Comparison of ENCODE assay signal across 11 cellular contexts in genomic region chr4:129926936-129927335, GRCh38.
DNase-seq lines count a peak whose midpoint lies in the region; ATAC-seq and TF ChIP-seq lines count a peak whose summit lies in the region.
"Had no signal": no experiment of that assay in that cellular context is flagged by ENCODE, and none has a peak within 500 bp of the region (broad histone marks: within the 10 kb centered on the region; RNA-seq: fewer than 3 reads in every experiment).

No MANE protein-coding gene starts in this region.

- CTCF ChIA-PET in T-cell (lab: Charles Lee) = no interaction called here

- H3K27ac Mint-ChIP-seq in neural crest cell (ENCODE audit: unreplicated experiment) (no peak overlapping the region), nephron progenitor cell (no peak overlapping the region), T-cell (no peak overlapping the region)

- TF ChIP-seq POLR2A in NB4 (IDR thresholded peaks at IDR 0.05; ENCODE audit: extremely low read depth, insufficient read length) = no peak

- no peak for ATAC-seq in T-cell (replicated peaks in 1 of 4)

- no peak overlapping the region for H3K4me3 ChIP-seq in NB4 (ENCODE audit: low read depth, low read length)

- TF ChIP-seq CTCF in NB4 (IDR thresholded peaks at IDR 0.05; ENCODE audit: low read depth, low read length) = peak; percentile 11
- peak; percentile 42 for TF ChIP-seq CTCF in VCaP (conservative IDR thresholded peaks at IDR 0.05)
- peak; percentile 55 for TF ChIP-seq CTCF in neural crest cell (conservative IDR thresholded peaks at IDR 0.05)
- TF ChIP-seq CTCF in nephron progenitor cell (IDR thresholded peaks at IDR 0.05) = no peak

- no peak overlapping the region for H3K27ac ChIP-seq in VCaP

- POLR2A ChIA-PET in T-cell (lab: Charles Lee) = interaction anchor here in 1 of 2 donors (0.5 kb wide), 1 partner anchor 62 kb away, joined by 3 read pairs; no protein-coding TSS in a partner anchor

- H3K9me3 Mint-ChIP-seq in neural crest cell (no peaks in the 10 kb centered on the region), nephron progenitor cell (no peaks in the 10 kb centered on the region), T-cell (peaks cover 0 to 3% (median 3%) of the 10 kb centered on the region in 3 donors)

- H3K27me3 Mint-ChIP-seq in neural crest cell (ENCODE audit: low read depth) = no peaks in the 10 kb centered on the region
- no peaks in the 10 kb centered on the region for H3K27me3 Mint-ChIP-seq in nephron progenitor cell (ENCODE audit: low read depth, poor library complexity)
- no peaks in the 10 kb centered on the region for H3K27me3 Mint-ChIP-seq in T-cell

- H3K4me1 Mint-ChIP-seq in neural crest cell (no peaks in the 10 kb centered on the region), nephron progenitor cell (no peaks in the 10 kb centered on the region), T-cell (no peaks in the 10 kb centered on the region)

- DNase-seq in NCI-H1105 treated with DMSO at 0.1 percent for 48 hours (lab: John Stamatoyannopoulos, UW) = peak; percentile 29
- DNase-seq in NCI-H1105 (lab: John Stamatoyannopoulos, UW) = no peak
- DNase-seq in NB4 (ENCODE audit: low read depth) = peak; percentile 47
- no peak for DNase-seq in neural crest cell (ENCODE audit: low read depth, low spot score)
- no peak for DNase-seq in nephron progenitor cell
- no peak for DNase-seq in T-cell
- no peak for DNase-seq in NCI-H2196 treated with DMSO at 0.1 percent for 48 hours (lab: John Stamatoyannopoulos, UW; ENCODE audit: unreplicated experiment)
- DNase-seq: GF-D8, H7, T-helper 2 cell had no signal

- no peak overlapping the region for H3K4me3 Mint-ChIP-seq in neural crest cell
- H3K4me3 Mint-ChIP-seq in nephron progenitor cell = no peak overlapping the region
- no peak overlapping the region for H3K4me3 Mint-ChIP-seq in T-cell

- H3K36me3 Mint-ChIP-seq in neural crest cell (ENCODE audit: low read depth) = no peaks in the 10 kb centered on the region
- H3K36me3 Mint-ChIP-seq in nephron progenitor cell (ENCODE audit: low read depth) = no peaks in the 10 kb centered on the region
- no peaks in the 10 kb centered on the region for H3K36me3 Mint-ChIP-seq in T-cell

Comparison
In these comparisons a context has a peak if more than half of its experiments do, and no peak if none do; other contexts are left out.
1. DNase-seq: peak in NCI-H1105 treated with DMSO at 0.1 percent for 48 hours (single experiment) and NB4 (single experiment); none in NCI-H1105 (single experiment), neural crest cell (single experiment), nephron progenitor cell (single experiment), T-cell (0 of 34) and NCI-H2196 treated with DMSO at 0.1 percent for 48 hours (single experiment).